In genomic region chr6:26594730-26595632, GRCh38 we compare ENCODE assay signal across 1 cellular context.
TF ChIP-seq lines count a peak whose summit lies in the region.

No MANE protein-coding gene starts in this region.

TF ChIP-seq in HEK293, 187 proteins besides CTCF, POLR2A, EP300 and RAD21 (continued from another document and continues in another):
- TF ChIP-seq ZNF146 (tag by site-specific recombination; IDR thresholded peaks at IDR 0.05) (no peak), ZSCAN16 (tag by site-specific recombination; IDR thresholded peaks at IDR 0.05) (no peak), HOXC10 (CRISPR knock-in tag; IDR thresholded peaks at IDR 0.05) (no peak), HOXA7 (CRISPR knock-in tag; IDR thresholded peaks at IDR 0.05; ENCODE audit: borderline replicate concordance) (no peak), SCRT1 (tag by site-specific recombination; IDR thresholded peaks at IDR 0.05; ENCODE audit: borderline replicate concordance) (no peak), ZNF169 (tag by site-specific recombination; IDR thresholded peaks at IDR 0.05) (no peak), ZNF138 (tag by site-specific recombination; IDR thresholded peaks at IDR 0.05; ENCODE audit: borderline replicate concordance) (no peak), ZNF658 (tag by site-specific recombination; IDR thresholded peaks at IDR 0.05) (no peak), ZNF704 (tag by site-specific recombination; IDR thresholded peaks at IDR 0.05) (no peak), ZNF266 (tag by site-specific recombination; IDR thresholded peaks at IDR 0.05; ENCODE audit: low read depth) (no peak), ZNF449 (tag by site-specific recombination; IDR thresholded peaks at IDR 0.05) (no peak), ZNF341 (tag by site-specific recombination; IDR thresholded peaks at IDR 0.05; ENCODE audit: low read depth) (no peak), KLF7 (tag by site-specific recombination; IDR thresholded peaks at IDR 0.05; ENCODE audit: borderline replicate concordance) (no peak), SALL2 (tag by site-specific recombination; IDR thresholded peaks at IDR 0.05; ENCODE audit: borderline replicate concordance) (no peak), ZNF302 (tag by site-specific recombination; IDR thresholded peaks at IDR 0.05; ENCODE audit: low read depth) (no peak), ZNF501 (tag by site-specific recombination; IDR thresholded peaks at IDR 0.05) (peak; percentile 38; the same call in 1 of the 2 replicates), ZNF23 (tag by site-specific recombination; IDR thresholded peaks at IDR 0.05; ENCODE audit: borderline replicate concordance) (no peak), ZNF521 (tag by site-specific recombination; IDR thresholded peaks at IDR 0.05) (no peak), WT1 (tag by site-specific recombination; IDR thresholded peaks at IDR 0.05) (no peak), PRDM1 (tag by site-specific recombination; IDR thresholded peaks at IDR 0.05) (peak; percentile 60; the same call in 1 of the 2 replicates), ZNF214 (tag by site-specific recombination; IDR thresholded peaks at IDR 0.05; ENCODE audit: borderline replicate concordance) (no peak), TRIM28 (IDR thresholded peaks at IDR 0.05; ENCODE audit: borderline replicate concordance, low read length) (peak; percentile 46), ZNF19 (tag by site-specific recombination; IDR thresholded peaks at IDR 0.05; ENCODE audit: low read depth) (no peak), ZNF561 (tag by site-specific recombination; IDR thresholded peaks at IDR 0.05; ENCODE audit: borderline replicate concordance) (peak; percentile 66), ZNF292 (tag by site-specific recombination; IDR thresholded peaks at IDR 0.05; ENCODE audit: borderline replicate concordance, low read depth) (no peak), ZNF830 (tag by site-specific recombination; IDR thresholded peaks at IDR 0.05; ENCODE audit: low read depth) (no peak), FEZF1 (tag by site-specific recombination; IDR thresholded peaks at IDR 0.05) (no peak), ZNF777 (tag by site-specific recombination; IDR thresholded peaks at IDR 0.05; ENCODE audit: borderline replicate concordance) (no peak), ZNF555 (tag by site-specific recombination; conservative IDR thresholded peaks at IDR 0.05) (no peak), ZNF518A (tag by site-specific recombination; conservative IDR thresholded peaks at IDR 0.05; ENCODE audit: low read depth) (no peak), BCL11A (tag by site-specific recombination; IDR thresholded peaks at IDR 0.05; ENCODE audit: low read depth) (no peak), ZSCAN23 (tag by site-specific recombination; IDR thresholded peaks at IDR 0.05) (no peak), ZNF18 (tag by site-specific recombination; IDR thresholded peaks at IDR 0.05) (no peak), ZSCAN30 (tag by site-specific recombination; IDR thresholded peaks at IDR 0.05) (peak; percentile 76; the same call in 1 of the 2 replicates), ZNF654 (tag by site-specific recombination; IDR thresholded peaks at IDR 0.05; ENCODE audit: low read depth) (peak; percentile 14; the same call in 1 of the 2 replicates), ZNF791 (tag by site-specific recombination; IDR thresholded peaks at IDR 0.05) (no peak), ZBTB6 (tag by site-specific recombination; IDR thresholded peaks at IDR 0.05) (no peak; the same call in 1 of the 2 replicates), ZNF221 (tag by site-specific recombination; IDR thresholded peaks at IDR 0.05; ENCODE audit: borderline replicate concordance) (no peak), ZNF148 (tag by site-specific recombination; IDR thresholded peaks at IDR 0.05; ENCODE audit: borderline replicate concordance) (no peak), EGR2 (tag by site-specific recombination; IDR thresholded peaks at IDR 0.05; ENCODE audit: low read depth) (no peak), ZNF624 (tag by site-specific recombination; IDR thresholded peaks at IDR 0.05) (no peak), ZSCAN4 (tag by site-specific recombination; IDR thresholded peaks at IDR 0.05) (0 out of 2 replicates have a peak, but pooled peaks have one; percentile 1), ZNF664 (tag by site-specific recombination; IDR thresholded peaks at IDR 0.05) (no peak), ZNF677 (tag by site-specific recombination; IDR thresholded peaks at IDR 0.05) (no peak), ZNF433 (tag by site-specific recombination; IDR thresholded peaks at IDR 0.05; ENCODE audit: low read depth) (no peak), ZNF26 (tag by site-specific recombination; IDR thresholded peaks at IDR 0.05) (no peak), ZNF394 (tag by site-specific recombination; IDR thresholded peaks at IDR 0.05; ENCODE audit: borderline replicate concordance) (peak; percentile 66), ZNF426 (tag by site-specific recombination; IDR thresholded peaks at IDR 0.05) (no peak), ZNF391 (tag by site-specific recombination; IDR thresholded peaks at IDR 0.05; ENCODE audit: borderline replicate concordance, low read depth) (0 out of 2 replicates have a peak, but pooled peaks have one; percentile 30), ZNF600 (tag by site-specific recombination; IDR thresholded peaks at IDR 0.05) (0 out of 2 replicates have a peak, but pooled peaks have one; percentile 29), BCL6B (tag by site-specific recombination; IDR thresholded peaks at IDR 0.05) (no peak)
